21 cellular contexts compared by ENCODE assay signal in genomic region chr6:113570651-113571050, GRCh38.
DNase-seq lines count a peak whose midpoint lies in the region; ATAC-seq and TF ChIP-seq lines count a peak whose summit lies in the region.
"Had no signal": no experiment of that assay in that cellular context is flagged by ENCODE, and none has a peak within 500 bp of the region (broad histone marks: within the 10 kb centered on the region; RNA-seq: fewer than 3 reads in every experiment).

No MANE protein-coding gene starts in this region.

- ATAC-seq in HCT116 (no peak), HG03520 (IDR thresholded peaks at IDR 0.05; ENCODE audit: unreplicated experiment) (no peak), HG03139 (IDR thresholded peaks at IDR 0.05; ENCODE audit: unreplicated experiment) (no peak)
- ATAC-seq: activated CD4-positive, alpha-beta T cell treated with anti-CD3 and anti-CD28 coated beads for 36 hours; activated CD8-positive, alpha-beta T cell treated with anti-CD3 and anti-CD28 coated beads, Interleukin-2, amount 10 ng/mL, durations not matched to agents 7 days and 5 days; activated naive CD4-positive, alpha-beta T cell treated with anti-CD3 and anti-CD28 coated beads, Interleukin-2, amount 50 U/mL, for 72 hours; left cardiac atrium; pancreas had no signal

- RAD21 ChIA-PET in HCT116 (lab: Charles Lee; ENCODE audit: low non-redundant PET in 1 of 2, low total read pairs in 2 of 2, uncharacterized antibody in 2 of 2, unreplicated experiment in 2 of 2): no interaction called here

- TF ChIP-seq CTCF in HCT116 (IDR thresholded peaks at IDR 0.05 in 2 of 3, conservative IDR thresholded peaks at IDR 0.05 in 1 of 3; ENCODE audit: borderline replicate concordance in 1 of 3, insufficient read depth in 1 of 3, low read depth in 2 of 3, low read length in 2 of 3) (peak in 2 of 3 experiments; percentile 13 to 16; a peak in 2 of 6 replicates), Loucy (conservative IDR thresholded peaks at IDR 0.05; ENCODE audit: low read length) (0 out of 2 replicates have a peak, but pooled peaks have one; percentile 16), brain microvascular endothelial cell (IDR thresholded peaks at IDR 0.05; ENCODE audit: low read depth, low read length, missing control alignments) (peak; percentile 29), fibroblast of villous mesenchyme (IDR thresholded peaks at IDR 0.05; ENCODE audit: insufficient read depth, low read depth, low read length) (peak; percentile 11)

- H3K79me2 ChIP-seq in HCT116 (ENCODE audit: insufficient read depth, low read length) (no peaks in the 10 kb centered on the region), Loucy (ENCODE audit: insufficient read depth, low read length) (no peaks in the 10 kb centered on the region)

- BruUV-seq in HCT116 (replicated peaks; lab: Mats Ljungman, UMichigan): no TSS peak

- H3K27me3 ChIP-seq in HCT116 (ENCODE audit: insufficient read depth, low read length) (no peaks in the 10 kb centered on the region), Loucy (ENCODE audit: insufficient read depth, low read length, poor library complexity, severe bottlenecking) (no peaks in the 10 kb centered on the region), brain microvascular endothelial cell (replicated peaks) (no peaks in the 10 kb centered on the region)
- H3K27me3 ChIP-seq: pancreas, stomach, thyroid gland had no signal

- H2AFZ ChIP-seq in HCT116 (ENCODE audit: low read depth, low read length, poor library complexity, severe bottlenecking) (peak overlapping the region; percentile 88), Loucy (ENCODE audit: low read length) (no peak overlapping the region)

- TF ChIP-seq POLR2A in HCT116 (IDR thresholded peaks at IDR 0.05; ENCODE audit: borderline replicate concordance, extremely low read depth, insufficient read depth, insufficient read length): no peak

- no peak overlapping the region for H3K9ac ChIP-seq in HCT116 (ENCODE audit: low read length)
- no peak overlapping the region for H3K9ac ChIP-seq in Loucy (ENCODE audit: low read depth, low read length, poor library complexity, severe bottlenecking)

- no peak overlapping the region for H3K4me3 ChIP-seq in HCT116 (replicated peaks in 1 of 2; ENCODE audit: low read depth in 1 of 2, low read length in 2 of 2)
- H3K4me3 ChIP-seq in Loucy (ENCODE audit: low read length, poor library complexity, severe bottlenecking): no peak overlapping the region
- no peak overlapping the region for H3K4me3 ChIP-seq in brain microvascular endothelial cell (ENCODE audit: low read depth, low read length)
- H3K4me3 ChIP-seq in fibroblast of villous mesenchyme (ENCODE audit: low read depth, low read length): no peak overlapping the region
- H3K4me3 ChIP-seq: pancreas, SK-N-MC, smooth muscle cell, stomach, thyroid gland had no signal

- H3K4me2 ChIP-seq in HCT116 (ENCODE audit: low read length): no peak overlapping the region
- H3K4me2 ChIP-seq in Loucy (ENCODE audit: low read depth, low read length, poor library complexity, severe bottlenecking): no peak overlapping the region
- H3K4me2 ChIP-seq: smooth muscle cell had no signal

- H3K36me3 ChIP-seq in HCT116 (ENCODE audit: control insufficient read depth in 1 of 2, insufficient read depth in 2 of 2, low read length in 2 of 2) (no peaks in the 10 kb centered on the region), Loucy (ENCODE audit: insufficient read depth, low read length) (no peaks in the 10 kb centered on the region), brain microvascular endothelial cell (replicated peaks) (no peaks in the 10 kb centered on the region)
- H3K36me3 ChIP-seq: pancreas, stomach, thyroid gland had no signal

- H3K27ac ChIP-seq in HCT116 (ENCODE audit: low read depth, low read length): no peak overlapping the region
- no peak overlapping the region for H3K27ac ChIP-seq in brain microvascular endothelial cell
- H3K27ac ChIP-seq: pancreas, SK-N-MC, stomach, thyroid gland had no signal

- peak; percentile 44 for TF ChIP-seq RAD21 in HCT116 (IDR thresholded peaks at IDR 0.05; ENCODE audit: low read depth)

- no peaks in the 10 kb centered on the region for H3F3A ChIP-seq in Loucy (ENCODE audit: low read depth)

- no peaks in the 10 kb centered on the region for H3K9me3 ChIP-seq in HCT116 (ENCODE audit: control insufficient read depth in 1 of 2, insufficient read depth in 1 of 2, low read depth in 1 of 2, low read length in 2 of 2)
- no peaks in the 10 kb centered on the region for H3K9me3 ChIP-seq in Loucy (ENCODE audit: insufficient read depth, low read depth, low read length)
- H3K9me3 ChIP-seq: pancreas, stomach, thyroid gland had no signal

- POLR2A ChIA-PET in HCT116 (lab: Charles Lee): no interaction called here

- H4K20me1 ChIP-seq in HCT116 (ENCODE audit: insufficient read depth): no peaks in the 10 kb centered on the region
- H4K20me1 ChIP-seq in Loucy (ENCODE audit: insufficient read depth, low read length, poor library complexity, severe bottlenecking): no peaks in the 10 kb centered on the region

- intact Hi-C loops in HCT116 (cut with micrococcal nuclease): no loop called here

- H3K4me1 ChIP-seq in HCT116 (ENCODE audit: control insufficient read depth in 1 of 2, insufficient read depth in 2 of 2, low read length in 2 of 2): no peaks in the 10 kb centered on the region
- H3K4me1 ChIP-seq in Loucy (ENCODE audit: insufficient read depth, low read length, poor library complexity, severe bottlenecking): no peaks in the 10 kb centered on the region
- H3K4me1 ChIP-seq: pancreas, thyroid gland had no signal

- H3K9me2 ChIP-seq in HCT116 (ENCODE audit: insufficient read depth): no peaks in the 10 kb centered on the region
- no peaks in the 10 kb centered on the region for H3K9me2 ChIP-seq in Loucy (replicated peaks; ENCODE audit: low read depth, low read length)

- in situ Hi-C loops in brain microvascular endothelial cell (cut with HindIII; ENCODE audit: low pct_ligation_motif_present, low sequenced_read_pairs): no loop called here

- CTCF ChIA-PET in HCT116 (lab: Charles Lee): interaction anchor here (0.8 to 1.3 kb wide), 2 partner anchors 288 to 308 kb away, joined by 3 read pairs; no protein-coding TSS in a partner anchor

- no peak for DNase-seq in HCT116 (ENCODE audit: low read depth, low spot score)
- DNase-seq in brain microvascular endothelial cell: no peak
- no peak for DNase-seq in fibroblast of villous mesenchyme (ENCODE audit: low read depth)
- DNase-seq in NK-92 (lab: John Stamatoyannopoulos, UW; ENCODE audit: unreplicated experiment): no peak
- DNase-seq in NCI-H1105 treated with DMSO at 0.1 percent for 48 hours (lab: John Stamatoyannopoulos, UW): no peak
- DNase-seq: activated CD4-positive, alpha-beta T cell treated with anti-CD3 and anti-CD28 coated beads for 36 hours; activated CD8-positive, alpha-beta T cell treated with anti-CD3 and anti-CD28 coated beads, Interleukin-2, amount 10 ng/mL, durations not matched to agents 7 days and 5 days; central memory CD4-positive, alpha-beta T cell; IMR-90; left cardiac atrium; pancreas; retina; stimulated activated CD4-positive, alpha-beta T cell treated with anti-CD3 and anti-CD28 coated beads, Interleukin-1b, Interleukin-23, amount 100 ng/mL, for 48 hours; stomach; thyroid gland had no signal

TF ChIP-seq in HCT116, 20 proteins besides CTCF, POLR2A, EP300 and RAD21 (continues in another document):
- no peak for TF ChIP-seq EZH2phosphoT487 (IDR thresholded peaks at IDR 0.05; ENCODE audit: borderline replicate concordance)
- no peak for TF ChIP-seq CBX3 (IDR thresholded peaks at IDR 0.05; ENCODE audit: low read depth)
- no peak for TF ChIP-seq ATF3 (IDR thresholded peaks at IDR 0.05)
- no peak for TF ChIP-seq ZBTB33 (IDR thresholded peaks at IDR 0.05; ENCODE audit: extremely low read depth, insufficient replicate concordance, low read length)
- no peak for TF ChIP-seq POLR2AphosphoS5 (IDR thresholded peaks at IDR 0.05; ENCODE audit: low read depth, low read length)
- no peak for TF ChIP-seq EGR1 (IDR thresholded peaks at IDR 0.05; ENCODE audit: low read depth)
- TF ChIP-seq MAX (IDR thresholded peaks at IDR 0.05): no peak
